In genomic region chr12:52037248-52037861, GRCh38 we compare ENCODE assay signal across 8 cellular contexts. TPM values are rescaled to one million over a fixed set of nuclear protein-coding genes. Genes with fewer than 3 reads are reported as not detected.
DNase-seq lines count a peak whose midpoint lies in the region; ATAC-seq and TF ChIP-seq lines count a peak whose summit lies in the region.

No MANE protein-coding gene starts in this region.

- H3K36me3 ChIP-seq in MG63 (no peaks in the 10 kb centered on the region), mesodermal cell (ENCODE audit: control insufficient read depth, insufficient read depth, low read length) (peaks cover 17% of the 10 kb centered on the region)

- H3K27me3 ChIP-seq in MG63, result no peaks in the 10 kb centered on the region

- DNase-seq in ELR (ENCODE audit: low read depth) (peak; percentile 67), MG63 (peak; percentile 65), coronary artery (ENCODE audit: low spot score) (no peak), ureter (ENCODE audit: low spot score) (peak; percentile 67), KG1 (lab: John Stamatoyannopoulos, UW) (no peak)

- TF ChIP-seq CTCF in coronary artery (IDR thresholded peaks at IDR 0.05), result no peak

- ATAC-seq in GM21447 (IDR thresholded peaks at IDR 0.05; ENCODE audit: unreplicated experiment) (no peak), GM21723 (IDR thresholded peaks at IDR 0.05; ENCODE audit: unreplicated experiment) (no peak)

- H3K27ac ChIP-seq in coronary artery (peak overlapping the region; percentile 98 to 99), mesodermal cell (ENCODE audit: low read depth, low read length, severe bottlenecking) (peak overlapping the region; percentile 88)

- H3K4me3 ChIP-seq in MG63 (peak overlapping the region; percentile 51), coronary artery (peak overlapping the region; percentile 93), mesodermal cell (ENCODE audit: extremely low read depth, insufficient read depth, low read length, poor library complexity, severe bottlenecking) (peak overlapping the region; percentile 77)

- 0 to 1% methylated on average over 46 of the region's 59 CpGs for WGBS in mesodermal cell (ENCODE audit: insufficient coverage in 2 of 2), 2 experiments

- H3K9me3 ChIP-seq in MG63 (no peaks in the 10 kb centered on the region), mesodermal cell (ENCODE audit: control insufficient read depth, low read length) (no peaks in the 10 kb centered on the region)

- H3K4me1 ChIP-seq in mesodermal cell (ENCODE audit: control insufficient read depth, insufficient read depth, low read length, poor library complexity, severe bottlenecking), result peaks cover 29% of the 10 kb centered on the region

RNA-seq across cellular contexts. Expression of gene NR4A1, which starts 13.9 kb away (rescaled TPM):
- total RNA-seq in MG63 (2014; rRNA removed; shearing (Covaris generic); ENCODE audit: low replicate concordance), result 4.4 TPM in 1 of 2 replicates, not detected in the other
- 22.2 TPM for polyA plus RNA-seq in mesodermal cell (2013, experiment 1 of 2)
- polyA plus RNA-seq in mesodermal cell (2013, experiment 2 of 2), result 21.0 TPM
- total RNA-seq in ureter, result 79.2 TPM

RNA-seq across cellular contexts. Expression of gene TAMALIN, which starts 30.6 kb away (rescaled TPM):
- 1.4 and 2.0 TPM in 2 replicates for total RNA-seq in MG63 (2014; rRNA removed; shearing (Covaris generic); ENCODE audit: low replicate concordance)
- polyA plus RNA-seq in mesodermal cell (2013, experiment 1 of 2), result 25.9 TPM
- 16.1 TPM for polyA plus RNA-seq in mesodermal cell (2013, experiment 2 of 2)
- total RNA-seq in ureter, result 50.7 TPM

RNA-seq across cellular contexts. Expression of gene ATG101, which starts 32.4 kb away (rescaled TPM):
- total RNA-seq in MG63 (2014; rRNA removed; shearing (Covaris generic); ENCODE audit: low replicate concordance), result 45.4 and 110 TPM in 2 replicates
- polyA plus RNA-seq in mesodermal cell (2013, experiment 1 of 2), result 27.0 TPM
- polyA plus RNA-seq in mesodermal cell (2013, experiment 2 of 2), result 19.6 TPM
- 27.2 TPM for total RNA-seq in ureter

RNA-seq across cellular contexts. Expression of gene SMIM41, which starts 42.1 kb away (rescaled TPM):
- not detected in 2 replicates for total RNA-seq in MG63 (2014; rRNA removed; shearing (Covaris generic); ENCODE audit: low replicate concordance)
- not detected for polyA plus RNA-seq in mesodermal cell (2013, experiment 1 of 2)
- not detected for polyA plus RNA-seq in mesodermal cell (2013, experiment 2 of 2)
- total RNA-seq in ureter, result 0.78 TPM

Comparison
In these comparisons a context has a peak if more than half of its experiments do, and no peak if none do; other contexts are left out.
1. DNase-seq: peak in ELR (single experiment), MG63 (single experiment) and ureter (single experiment); none in coronary artery (single experiment) and KG1 (single experiment).
2. RNA of gene NR4A1, which starts 13.9 kb away (total RNA-seq): 79.2 TPM in ureter (single experiment); 4.4 TPM in MG63; every median in the first group is over 10 times any median in the second.
3. RNA of gene TAMALIN, which starts 30.6 kb away (total RNA-seq): 50.7 TPM in ureter (single experiment); 1.4 to 2.0 TPM in MG63; every median in the first group is over 10 times any median in the second.
4. Peak in every context shown above with its lines, with median percentiles within 50 percentile points of each other: H3K4me3 ChIP-seq.